Comparison of ENCODE assay signal across 1 cellular context in genomic region chr1:2544093-2544874, GRCh38.
TF ChIP-seq lines count a peak whose summit lies in the region.

No MANE protein-coding gene starts in this region.

TF ChIP-seq in SK-N-SH treated with all-trans-retinoic acid at 6 μM for 48 hours, 23 proteins besides CTCF, POLR2A, EP300 and RAD21 (continued from another document):
- TF ChIP-seq TSHZ2 (CRISPR knock-in tag; IDR thresholded peaks at IDR 0.05) (no peak), CSDC2 (CRISPR knock-in tag; IDR thresholded peaks at IDR 0.05) (no peak)
